ENCODE assay signal across 20 cellular contexts in genomic region chr5:102306121-102306520, GRCh38. TPM values are rescaled to one million over a fixed set of nuclear protein-coding genes. Genes with fewer than 3 reads are reported as not detected.
DNase-seq lines count a peak whose midpoint lies in the region; ATAC-seq and TF ChIP-seq lines count a peak whose summit lies in the region.
"Had no signal": no experiment of that assay in that cellular context is flagged by ENCODE, and none has a peak within 500 bp of the region (broad histone marks: within the 10 kb centered on the region; RNA-seq: fewer than 3 reads in every experiment).

No MANE protein-coding gene starts in this region.

- no peak overlapping the region for H2AFZ ChIP-seq in PC-9

- no peak for TF ChIP-seq CTCF in PC-9 (conservative IDR thresholded peaks at IDR 0.05)
- TF ChIP-seq CTCF in foreskin keratinocyte (conservative IDR thresholded peaks at IDR 0.05), result no peak

- no peaks in the 10 kb centered on the region for H3K4me1 Mint-ChIP-seq in stimulated activated effector memory CD8-positive, alpha-beta T cell treated with anti-CD3 and anti-CD28 coated beads, Interleukin-12 subunit alpha, Interleukin-12 subunit beta, amount 100 ng/mL, for 72 hours

- POLR2A ChIA-PET in PC-9 (lab: Charles Lee; ENCODE audit: unreplicated experiment), result interaction anchor here (0.5 kb wide), 1 partner anchor 48 kb away, joined by 6 read pairs; no protein-coding TSS in a partner anchor

- no peaks in the 10 kb centered on the region for H4K20me1 ChIP-seq in PC-9 (ENCODE audit: insufficient read depth)

- H3K4me3 Mint-ChIP-seq in stimulated activated effector memory CD8-positive, alpha-beta T cell treated with anti-CD3 and anti-CD28 coated beads, Interleukin-12 subunit alpha, Interleukin-12 subunit beta, amount 100 ng/mL, for 72 hours, result no peak overlapping the region
- H3K4me3 Mint-ChIP-seq: CD4-positive, alpha-beta T cell had no signal

- H3K9me3 ChIP-seq in PC-9 (ENCODE audit: insufficient read depth, low read depth), result no peaks in the 10 kb centered on the region
- H3K9me3 ChIP-seq: A549, Caco-2, HAP-1 had no signal

- no peaks in the 10 kb centered on the region for H3K36me3 ChIP-seq in PC-9 (ENCODE audit: low read depth)
- H3K36me3 ChIP-seq: HAP-1 had no signal

- H3K4me1 ChIP-seq in PC-9 (replicated peaks; ENCODE audit: insufficient read depth), result peaks cover 8% of the 10 kb centered on the region; the same call in 1 of the 2 replicates
- H3K4me1 ChIP-seq in foreskin keratinocyte, result no peaks in the 10 kb centered on the region
- H3K4me1 ChIP-seq: A549, Caco-2, HAP-1 had no signal

- H3K9me2 ChIP-seq in PC-9 (ENCODE audit: insufficient read depth), result no peaks in the 10 kb centered on the region

- H3K9me3 Mint-ChIP-seq in stimulated activated effector memory CD8-positive, alpha-beta T cell treated with anti-CD3 and anti-CD28 coated beads, Interleukin-12 subunit alpha, Interleukin-12 subunit beta, amount 100 ng/mL, for 72 hours, result no peaks in the 10 kb centered on the region
- H3K9me3 Mint-ChIP-seq: CD4-positive, alpha-beta T cell had no signal

- BruUV-seq in PC-9 (replicated peaks; lab: Mats Ljungman, UMichigan), result no TSS peak

- H3F3A ChIP-seq in PC-9 (ENCODE audit: insufficient read depth, low read depth), result no peaks in the 10 kb centered on the region; the same call in 1 of the 2 replicates

- peak; percentile 63 for ATAC-seq in foreskin keratinocyte
- ATAC-seq in GM19395 (IDR thresholded peaks at IDR 0.05; ENCODE audit: unreplicated experiment), result no peak
- no peak for ATAC-seq in stimulated activated effector memory CD8-positive, alpha-beta T cell treated with anti-CD3 and anti-CD28 coated beads, Interleukin-12 subunit alpha, Interleukin-12 subunit beta, amount 100 ng/mL, for 72 hours
- ATAC-seq: A549, HepG2 had no signal

- H3K27me3 ChIP-seq in PC-9 (ENCODE audit: insufficient read depth, low read depth) (no peaks in the 10 kb centered on the region), foreskin keratinocyte (no peaks in the 10 kb centered on the region)

- H3K27ac ChIP-seq in PC-9, result no peak overlapping the region
- no peak overlapping the region for H3K27ac ChIP-seq in foreskin keratinocyte
- H3K27ac ChIP-seq: 22Rv1, A549, C4-2B had no signal

- intact Hi-C loops in PC-9 (cut with micrococcal nuclease; ENCODE audit: unreplicated experiment), result no loop called here

- no peaks in the 10 kb centered on the region for H3K36me3 Mint-ChIP-seq in stimulated activated effector memory CD8-positive, alpha-beta T cell treated with anti-CD3 and anti-CD28 coated beads, Interleukin-12 subunit alpha, Interleukin-12 subunit beta, amount 100 ng/mL, for 72 hours

- no peaks in the 10 kb centered on the region for H3K79me2 ChIP-seq in PC-9 (ENCODE audit: low read depth)

- no peak overlapping the region for H3K4me3 ChIP-seq in PC-9
- H3K4me3 ChIP-seq: A549, GM12878, HAP-1 had no signal

- no peak overlapping the region for H3K4me2 ChIP-seq in PC-9
- H3K4me2 ChIP-seq: A549 had no signal

- CTCF ChIA-PET in PC-9 (lab: Charles Lee), result no interaction called here

- H3K27ac Mint-ChIP-seq in stimulated activated effector memory CD8-positive, alpha-beta T cell treated with anti-CD3 and anti-CD28 coated beads, Interleukin-12 subunit alpha, Interleukin-12 subunit beta, amount 100 ng/mL, for 72 hours, result no peak overlapping the region
- H3K27ac Mint-ChIP-seq: CD4-positive, alpha-beta T cell had no signal

- peak; percentile 23 for DNase-seq in DMS 273 (lab: John Stamatoyannopoulos, UW; ENCODE audit: unreplicated experiment)
- no peak for DNase-seq in DMS 273 treated with DMSO at 0.1 percent for 48 hours (lab: John Stamatoyannopoulos, UW)
- peak; percentile 75 for DNase-seq in ELR (ENCODE audit: low read depth)
- DNase-seq in PC-9, result peak; percentile 20 to 67
- peak in 1 of 2 donors; percentile 28 for DNase-seq in foreskin keratinocyte
- no peak for DNase-seq in stimulated activated effector memory CD8-positive, alpha-beta T cell treated with anti-CD3 and anti-CD28 coated beads, Interleukin-12 subunit alpha, Interleukin-12 subunit beta, amount 100 ng/mL, for 72 hours (ENCODE audit: low spot score in 2 of 2)
- no peak for DNase-seq in NAMALWA (ENCODE audit: low spot score)
- DNase-seq: AML-193; Caco-2; CD4-positive, alpha-beta T cell; DMS79 treated with DMSO at 0.1 percent for 48 hours had no signal

RNA-seq across cellular contexts. Expression of gene SLCO4C1, which starts 10.0 kb away (rescaled TPM):
- total RNA-seq in PC-9 (2021) (0.48 and 2.5 TPM in 2 replicates), foreskin keratinocyte (0.74 and 0.99 TPM in 2 replicates)
- polyA plus RNA-seq in foreskin keratinocyte, result 0.17 and 0.21 TPM in 2 replicates
- total RNA-seq: G401 had no signal
- polyA plus RNA-seq: BJ had no signal

Comparison
In these comparisons a context has a peak if more than half of its experiments do, and no peak if none do; other contexts are left out.
1. DNase-seq: peak in DMS 273 (single experiment), ELR (single experiment) and PC-9 (2 of 2); none in DMS 273 treated with DMSO at 0.1 percent for 48 hours (single experiment), stimulated activated effector memory CD8-positive, alpha-beta T cell treated with anti-CD3 and anti-CD28 coated beads, Interleukin-12 subunit alpha, Interleukin-12 subunit beta, amount 100 ng/mL, for 72 hours (0 of 2) and NAMALWA (single experiment).